In the genomic region with DNA sequence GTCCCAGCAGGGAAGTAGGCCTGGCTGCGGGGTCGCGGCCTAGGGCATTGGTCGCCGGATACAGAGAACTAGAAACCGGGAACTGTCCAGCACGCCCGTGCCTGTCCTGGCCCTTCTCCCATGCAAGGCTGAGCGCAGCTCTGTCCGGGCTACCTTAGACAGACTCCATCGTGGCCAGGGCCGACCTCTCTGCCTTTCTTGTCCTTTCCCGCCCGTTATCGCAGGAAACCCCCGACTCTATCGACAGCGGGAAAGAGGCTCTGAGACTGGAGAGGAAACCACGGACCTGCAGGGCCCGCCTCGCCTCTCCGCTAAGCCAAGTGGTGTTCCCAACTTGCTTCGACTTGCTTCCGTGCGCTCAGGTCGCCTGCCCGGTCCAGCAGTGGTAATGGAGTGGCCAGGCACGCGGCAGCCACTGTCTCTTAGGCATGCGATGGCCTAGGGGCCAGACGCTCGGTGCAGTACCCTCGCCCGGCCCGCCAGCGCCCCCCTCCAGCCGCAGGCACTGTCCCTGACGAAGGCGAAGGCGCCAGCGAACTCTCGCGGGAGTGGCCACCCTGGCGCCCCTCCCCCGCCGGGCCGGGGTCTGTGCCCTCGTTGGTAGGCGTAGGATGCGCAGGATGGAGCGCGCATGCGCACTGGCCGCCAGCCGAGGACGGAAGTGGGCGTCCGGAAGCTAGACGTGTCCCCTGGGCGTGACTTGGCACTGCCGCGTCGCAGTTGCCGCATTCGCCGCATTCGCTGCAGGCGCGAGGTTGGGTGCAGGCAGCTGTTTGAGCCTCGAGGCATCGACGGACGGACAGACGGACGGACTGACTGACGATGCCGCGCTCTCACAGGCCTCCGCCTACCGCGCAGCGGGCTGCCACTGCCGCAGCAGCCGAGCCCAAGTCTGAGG, we compare ENCODE assay signal across 8 cellular contexts. TPM values are rescaled to one million over a fixed set of nuclear protein-coding genes. Genes with fewer than 3 reads are reported as not detected.
DNase-seq lines count a peak whose midpoint lies in the region; ATAC-seq and TF ChIP-seq lines count a peak whose summit lies in the region.

No MANE protein-coding gene starts in this region.

- no peak overlapping the region for H3K4me3 Mint-ChIP-seq in stimulated activated naive CD8-positive, alpha-beta T cell treated with anti-CD3 and anti-CD28 coated beads, Interleukin-15, amount 100 ng/mL, for 72 hours

- H3K79me2 ChIP-seq in MM.1S (ENCODE audit: low read length): no peaks in the 10 kb centered on the region

- no peaks in the 10 kb centered on the region for H3K9me2 ChIP-seq in MM.1S (replicated peaks; ENCODE audit: insufficient read depth, low read length)

- no peak overlapping the region for H3K4me2 ChIP-seq in MM.1S (ENCODE audit: low read depth, low read length)

- no peaks in the 10 kb centered on the region for H3K9me3 Mint-ChIP-seq in stimulated activated naive CD8-positive, alpha-beta T cell treated with anti-CD3 and anti-CD28 coated beads, Interleukin-15, amount 100 ng/mL, for 72 hours

- H3K9me3 ChIP-seq in mucosa of descending colon: no peaks in the 10 kb centered on the region
- no peaks in the 10 kb centered on the region for H3K9me3 ChIP-seq in MM.1S (replicated peaks; ENCODE audit: insufficient read depth, low read length)

- H3K36me3 ChIP-seq in mucosa of descending colon (ENCODE audit: low read depth) (no peaks in the 10 kb centered on the region), MM.1S (replicated peaks; ENCODE audit: insufficient read depth, low read length) (no peaks in the 10 kb centered on the region)

- DNase-seq in stimulated activated naive CD8-positive, alpha-beta T cell treated with anti-CD3 and anti-CD28 coated beads, Interleukin-15, amount 100 ng/mL, for 72 hours: no peak
- no peak for DNase-seq in stimulated activated naive CD8-positive, alpha-beta T cell treated with anti-CD3 and anti-CD28 coated beads, Interleukin-15, Interleukin-2, amounts not matched to agents 100 U/mL and 50 U/mL, for 24 hours
- DNase-seq in fibroblast of peridontal ligament (ENCODE audit: extremely low read depth) (peak; percentile 43), mucosa of descending colon (peak; percentile 18 to 58 (median 35)), MM.1S (no peak), NCI-H2107 treated with DMSO at 0.1 percent for 48 hours (lab: John Stamatoyannopoulos, UW; ENCODE audit: unreplicated experiment) (no peak)

- H3K9ac ChIP-seq in MM.1S (ENCODE audit: low read length): no peak overlapping the region

- H3F3A ChIP-seq in MM.1S (ENCODE audit: insufficient read depth, low read length): no peaks in the 10 kb centered on the region

- H3K27ac Mint-ChIP-seq in stimulated activated naive CD8-positive, alpha-beta T cell treated with anti-CD3 and anti-CD28 coated beads, Interleukin-15, amount 100 ng/mL, for 72 hours: no peak overlapping the region

- H3K27me3 ChIP-seq in MM.1S (replicated peaks; ENCODE audit: insufficient read depth, low read length): no peaks in the 10 kb centered on the region

- no peak overlapping the region for H2AFZ ChIP-seq in MM.1S (ENCODE audit: low read length)

- intact Hi-C loops in mucosa of descending colon (cut with DNase I, micrococcal nuclease): no loop called here

- H3K4me3 ChIP-seq in mucosa of descending colon (no peak overlapping the region), MM.1S (ENCODE audit: low read length) (no peak overlapping the region)

- H4K20me1 ChIP-seq in MM.1S (ENCODE audit: insufficient read depth, low read length): no peaks in the 10 kb centered on the region

- peak; percentile 23 for ATAC-seq in stimulated activated naive CD8-positive, alpha-beta T cell treated with anti-CD3 and anti-CD28 coated beads, Interleukin-15, amount 100 ng/mL, for 72 hours
- ATAC-seq in stimulated activated naive CD8-positive, alpha-beta T cell treated with anti-CD3 and anti-CD28 coated beads, Interleukin-15, Interleukin-2, amounts not matched to agents 100 U/mL and 50 U/mL, for 24 hours: no peak
- no peak for ATAC-seq in mucosa of descending colon
- ATAC-seq in GM18511 (IDR thresholded peaks at IDR 0.05; ENCODE audit: unreplicated experiment): no peak
- ATAC-seq in GM18873 (IDR thresholded peaks at IDR 0.05; ENCODE audit: low FRiP score, unreplicated experiment): no peak

- no peaks in the 10 kb centered on the region for H3K4me1 ChIP-seq in mucosa of descending colon (ENCODE audit: low read depth)
- no peaks in the 10 kb centered on the region for H3K4me1 ChIP-seq in MM.1S (ENCODE audit: low read length)

- no peak overlapping the region for H3K27ac ChIP-seq in MM.1S (ENCODE audit: low read length)

- peaks cover 6% of the 10 kb centered on the region for H3K4me1 Mint-ChIP-seq in stimulated activated naive CD8-positive, alpha-beta T cell treated with anti-CD3 and anti-CD28 coated beads, Interleukin-15, amount 100 ng/mL, for 72 hours

- TF ChIP-seq CTCF in mucosa of descending colon (IDR thresholded peaks at IDR 0.05): no peak
- no peak for TF ChIP-seq CTCF in MM.1S (IDR thresholded peaks at IDR 0.05; ENCODE audit: low read length)

- H3K27me3 Mint-ChIP-seq in stimulated activated naive CD8-positive, alpha-beta T cell treated with anti-CD3 and anti-CD28 coated beads, Interleukin-15, amount 100 ng/mL, for 72 hours: no peaks in the 10 kb centered on the region

RNA-seq across cellular contexts. Expression of a gene that starts 54.4 kb away (rescaled TPM):
- total RNA-seq in mucosa of descending colon: 10 to 100 TPM; 38.8 to 50.4 (median 39.6) TPM

Comparison
In these comparisons a context has a peak if more than half of its experiments do, and no peak if none do; other contexts are left out.
1. DNase-seq: peak in fibroblast of peridontal ligament (single experiment) and mucosa of descending colon (3 of 3); none in stimulated activated naive CD8-positive, alpha-beta T cell treated with anti-CD3 and anti-CD28 coated beads, Interleukin-15, amount 100 ng/mL, for 72 hours (0 of 2), stimulated activated naive CD8-positive, alpha-beta T cell treated with anti-CD3 and anti-CD28 coated beads, Interleukin-15, Interleukin-2, amounts not matched to agents 100 U/mL and 50 U/mL, for 24 hours (single experiment), MM.1S (single experiment) and NCI-H2107 treated with DMSO at 0.1 percent for 48 hours (single experiment).